ENCODE assay signal across 18 cellular contexts in the genomic region with DNA sequence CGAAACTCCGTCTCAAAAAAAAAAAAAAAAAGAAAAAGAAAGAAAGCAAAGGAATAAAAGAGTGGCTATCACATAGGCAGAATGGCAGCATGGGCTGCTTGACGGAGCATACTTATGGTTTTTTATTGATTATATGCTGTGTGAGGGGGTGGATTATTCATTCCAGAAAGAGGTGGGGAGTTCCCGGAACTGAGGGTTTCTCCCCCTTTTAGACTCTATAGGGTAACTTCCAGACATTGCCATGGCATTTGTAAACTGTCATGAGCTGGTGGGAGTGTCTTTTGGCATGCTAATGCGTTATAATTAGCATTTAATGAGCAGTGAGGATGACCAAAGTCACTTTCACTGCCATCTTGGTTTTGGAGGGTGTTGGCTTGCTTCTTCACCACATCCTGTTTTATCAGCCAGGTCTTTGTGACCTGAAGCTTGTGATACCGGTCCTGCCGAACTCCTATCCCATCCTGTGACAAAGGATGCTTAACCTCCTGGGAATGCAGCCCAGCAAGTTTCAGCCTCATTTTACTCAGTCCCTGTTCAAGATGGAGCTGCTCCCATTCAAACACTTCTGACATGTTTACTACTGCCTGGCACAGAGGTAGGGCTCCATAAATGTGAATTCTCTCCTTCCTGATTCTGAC. TPM values are rescaled to one million over a fixed set of nuclear protein-coding genes. Genes with fewer than 3 reads are reported as not detected.
A peak's percentile ranks its signal among the peaks of the same experiment; 100 is the strongest.
DNase-seq lines count a peak whose midpoint lies in the region; TF ChIP-seq lines count a peak whose summit lies in the region.
"Had no signal": no experiment of that assay in that cellular context is flagged by ENCODE, and none has a peak within 500 bp of the region (broad histone marks: within the 10 kb centered on the region; RNA-seq: fewer than 3 reads in every experiment).

No MANE protein-coding gene starts in this region.

- H3K18ac ChIP-seq in trophoblast cell (ENCODE audit: low read length) = no peak overlapping the region

- CTCF ChIA-PET in PC-9 (lab: Charles Lee) = interaction anchor here (0.7 kb wide), 1 partner anchor 19 kb away, joined by 11 read pairs; no protein-coding TSS in a partner anchor

- peak; percentile 30 for DNase-seq in GM12865 (ENCODE audit: low read depth)
- DNase-seq in PC-9 = peak; percentile 80 to 97
- DNase-seq in esophagus squamous epithelium (lab: John Stamatoyannopoulos, UW) = no peak
- peak; percentile 91 to 94 for DNase-seq in trophoblast cell
- DNase-seq in foreskin melanocyte = no peak
- DNase-seq in inferior parietal cortex (ENCODE audit: extremely low spot score) = no peak
- no peak for DNase-seq in head of caudate nucleus
- no peak for DNase-seq in endothelial cell (ENCODE audit: low spot score)
- DNase-seq: activated CD8-positive, alpha-beta memory T cell treated with anti-CD3 and anti-CD28 coated beads, Interleukin-2, amount 50 U/mL, for 48 hours; activated effector memory CD4-positive, alpha-beta T cell treated with anti-CD3 and anti-CD28 coated beads, Interleukin-2, amount 50 U/mL, for 16 hours; CD4-positive, alpha-beta T cell; DMS79; dorsolateral prefrontal cortex; NCI-H1417 treated with DMSO at 0.1 percent for 48 hours; NCI-H524; psoas muscle; Right ventricle myocardium superior had no signal

- POLR2A ChIA-PET in PC-9 (lab: Charles Lee; ENCODE audit: unreplicated experiment) = no interaction called here

- H3K4me1 ChIP-seq in PC-9 (replicated peaks; ENCODE audit: insufficient read depth) (peaks cover 67% of the 10 kb centered on the region), esophagus squamous epithelium (peaks cover 0 to 34% (median 13%) of the 10 kb centered on the region in 3 donors), trophoblast cell (ENCODE audit: control insufficient read depth in 1 of 2, insufficient read depth in 2 of 2, low read length in 2 of 2) (peaks cover 12 to 17% of the 10 kb centered on the region in 2 experiments)
- H3K4me1 ChIP-seq: psoas muscle had no signal

- no peaks in the 10 kb centered on the region for H3K27me3 ChIP-seq in PC-9 (ENCODE audit: insufficient read depth, low read depth)
- no peaks in the 10 kb centered on the region for H3K27me3 ChIP-seq in esophagus squamous epithelium
- H3K27me3 ChIP-seq in trophoblast cell (ENCODE audit: insufficient read depth, low read length) = no peaks in the 10 kb centered on the region

- H3K4me3 ChIP-seq in GM12865 (ENCODE audit: low read depth, low read length) (no peak overlapping the region), PC-9 (peak overlapping the region; percentile 27; the same call in 1 of the 2 replicates), esophagus squamous epithelium (no peak overlapping the region), trophoblast cell (ENCODE audit: low read depth, low read length) (no peak overlapping the region)
- H3K4me3 ChIP-seq: dorsolateral prefrontal cortex, psoas muscle, skin epidermis had no signal

- no TSS peak for BruUV-seq in PC-9 (replicated peaks; lab: Mats Ljungman, UMichigan)

- H3K36me3 ChIP-seq in PC-9 (ENCODE audit: low read depth) (no peaks in the 10 kb centered on the region), esophagus squamous epithelium (no peaks in the 10 kb centered on the region), trophoblast cell (ENCODE audit: control insufficient read depth in 1 of 2, insufficient read depth in 2 of 2, low read length in 2 of 2) (no peaks in the 10 kb centered on the region)

- H3K27me3 Mint-ChIP-seq in endothelial cell (ENCODE audit: unreplicated experiment) = no peaks in the 10 kb centered on the region

- no peak for TF ChIP-seq POLR2A in esophagus squamous epithelium (IDR thresholded peaks at IDR 0.05)

- H2BK5ac ChIP-seq in trophoblast cell (ENCODE audit: low read depth, low read length, poor library complexity) = peak overlapping the region; percentile 24

- intact Hi-C loops in PC-9 (cut with micrococcal nuclease; ENCODE audit: unreplicated experiment) (loop anchor here (1.0 to 5.0 kb wide), 6 partner anchors 18 to 288 kb away; no protein-coding TSS in a partner anchor), esophagus squamous epithelium (cut with DNase I) (no loop called here), head of caudate nucleus (cut with DNase I) (no loop called here)

- H2BK12ac ChIP-seq in trophoblast cell (ENCODE audit: low read length) = peak overlapping the region; percentile 15

- H3K9me3 ChIP-seq in PC-9 (ENCODE audit: insufficient read depth, low read depth) (no peaks in the 10 kb centered on the region), esophagus squamous epithelium (no peaks in the 10 kb centered on the region), trophoblast cell (ENCODE audit: insufficient read depth, low read depth, low read length) (no peaks in the 10 kb centered on the region)
- H3K9me3 ChIP-seq: psoas muscle had no signal

- H3K27ac ChIP-seq in PC-9 (peak overlapping the region; percentile 90), esophagus squamous epithelium (peak overlapping the region; percentile 57 to 82 (median 74)), trophoblast cell (ENCODE audit: low read depth, low read length) (peak overlapping the region; percentile 93)
- H3K27ac ChIP-seq: dorsolateral prefrontal cortex, psoas muscle had no signal

- H2BK120ac ChIP-seq in trophoblast cell (ENCODE audit: insufficient read depth, low read length, poor library complexity) = peak overlapping the region; percentile 79

- no peak overlapping the region for H4K8ac ChIP-seq in trophoblast cell (ENCODE audit: low read depth, low read length)

- H3K14ac ChIP-seq in trophoblast cell (ENCODE audit: low read length) = no peak overlapping the region

- WGBS in esophagus squamous epithelium, 2 donors = 63 to 67% methylated on average over 6 to 7 of the region's 7 CpGs
- WGBS in trophoblast cell (ENCODE audit: extremely low coverage, insufficient coverage, insufficient read length) = no CpG with 5 or more reads among the region's 7 CpGs

- no peak overlapping the region for H4K12ac ChIP-seq in trophoblast cell (ENCODE audit: low read depth, low read length)

- peaks cover 5% of the 10 kb centered on the region for H3K4me1 Mint-ChIP-seq in endothelial cell (ENCODE audit: unreplicated experiment)

- no peaks in the 10 kb centered on the region for H3K36me3 Mint-ChIP-seq in endothelial cell (ENCODE audit: low read depth, unreplicated experiment)

- H3K79me2 ChIP-seq in PC-9 (ENCODE audit: low read depth) = no peaks in the 10 kb centered on the region
- no peaks in the 10 kb centered on the region for H3K79me2 ChIP-seq in trophoblast cell (ENCODE audit: control insufficient read depth, insufficient read depth, low read length, poor library complexity)

- no peak overlapping the region for H3K9ac ChIP-seq in trophoblast cell (ENCODE audit: low read length)

- no peaks in the 10 kb centered on the region for H3K9me2 ChIP-seq in PC-9 (ENCODE audit: insufficient read depth)

- peaks cover 43% of the 10 kb centered on the region for H3F3A ChIP-seq in PC-9 (ENCODE audit: insufficient read depth, low read depth)

- H3K4me3 Mint-ChIP-seq in endothelial cell (ENCODE audit: unreplicated experiment) = no peak overlapping the region
- H3K4me3 Mint-ChIP-seq: CD4-positive, alpha-beta T cell had no signal

- H3K79me1 ChIP-seq in trophoblast cell (ENCODE audit: low read length) = peaks cover 13% of the 10 kb centered on the region

- no peaks in the 10 kb centered on the region for H3K9me3 Mint-ChIP-seq in endothelial cell (ENCODE audit: unreplicated experiment)
- H3K9me3 Mint-ChIP-seq: CD4-positive, alpha-beta T cell had no signal

- no peak overlapping the region for H3K27ac Mint-ChIP-seq in endothelial cell (ENCODE audit: unreplicated experiment)
- H3K27ac Mint-ChIP-seq: CD4-positive, alpha-beta T cell had no signal

- H4K20me1 ChIP-seq in PC-9 (ENCODE audit: insufficient read depth) = no peaks in the 10 kb centered on the region

- H3K4ac ChIP-seq in trophoblast cell (ENCODE audit: low read depth, low read length) = no peak overlapping the region

- H2AFZ ChIP-seq in PC-9 = peak overlapping the region; percentile 63; the same call in 1 of the 2 replicates
- H2AFZ ChIP-seq in trophoblast cell (ENCODE audit: insufficient read depth, low read length, poor library complexity) = peak overlapping the region; percentile 45

- no peak overlapping the region for H3K23ac ChIP-seq in trophoblast cell (ENCODE audit: low read length)

- TF ChIP-seq CTCF in GM12865 (IDR thresholded peaks at IDR 0.05; ENCODE audit: insufficient read depth, low read depth, low read length, missing control alignments) (no peak), PC-9 (conservative IDR thresholded peaks at IDR 0.05) (no peak), esophagus squamous epithelium (IDR thresholded peaks at IDR 0.05) (no peak), endothelial cell (IDR thresholded peaks at IDR 0.05; ENCODE audit: unreplicated experiment) (no peak)

- H3K4me2 ChIP-seq in PC-9 (peak overlapping the region; percentile 75), trophoblast cell (ENCODE audit: low read length) (peak overlapping the region; percentile 47)

- peak overlapping the region; percentile 75 for H4K91ac ChIP-seq in trophoblast cell (ENCODE audit: low read depth, low read length)

- no peak overlapping the region for H2AK5ac ChIP-seq in trophoblast cell (ENCODE audit: low read length)

RNA-seq across cellular contexts. Expression of a gene that starts 15.8 kb away (rescaled TPM):
- total RNA-seq in PC-9 (2021) (35.6 and 42.2 TPM in 2 replicates), esophagus squamous epithelium (10 to 100 TPM; 18.7 to 37.1 (median 27.1) TPM), endothelial cell (ENCODE audit: unreplicated experiment) (3.3 TPM)
- 23.5 and 23.8 TPM in 2 replicates for polyA plus RNA-seq in trophoblast cell (2013)

Comparison
In these comparisons a context has a peak if more than half of its experiments do, and no peak if none do; other contexts are left out.
1. DNase-seq: peak in GM12865 (single experiment), PC-9 (2 of 2) and trophoblast cell (2 of 2); none in esophagus squamous epithelium (single experiment), foreskin melanocyte (single experiment), inferior parietal cortex (single experiment), head of caudate nucleus (0 of 42) and endothelial cell (single experiment).
2. Peak in every context shown above with its lines, with median percentiles within 50 percentile points of each other: H3K27ac ChIP-seq.